Comparison of ENCODE assay signal across 8 cellular contexts in the genomic region with DNA sequence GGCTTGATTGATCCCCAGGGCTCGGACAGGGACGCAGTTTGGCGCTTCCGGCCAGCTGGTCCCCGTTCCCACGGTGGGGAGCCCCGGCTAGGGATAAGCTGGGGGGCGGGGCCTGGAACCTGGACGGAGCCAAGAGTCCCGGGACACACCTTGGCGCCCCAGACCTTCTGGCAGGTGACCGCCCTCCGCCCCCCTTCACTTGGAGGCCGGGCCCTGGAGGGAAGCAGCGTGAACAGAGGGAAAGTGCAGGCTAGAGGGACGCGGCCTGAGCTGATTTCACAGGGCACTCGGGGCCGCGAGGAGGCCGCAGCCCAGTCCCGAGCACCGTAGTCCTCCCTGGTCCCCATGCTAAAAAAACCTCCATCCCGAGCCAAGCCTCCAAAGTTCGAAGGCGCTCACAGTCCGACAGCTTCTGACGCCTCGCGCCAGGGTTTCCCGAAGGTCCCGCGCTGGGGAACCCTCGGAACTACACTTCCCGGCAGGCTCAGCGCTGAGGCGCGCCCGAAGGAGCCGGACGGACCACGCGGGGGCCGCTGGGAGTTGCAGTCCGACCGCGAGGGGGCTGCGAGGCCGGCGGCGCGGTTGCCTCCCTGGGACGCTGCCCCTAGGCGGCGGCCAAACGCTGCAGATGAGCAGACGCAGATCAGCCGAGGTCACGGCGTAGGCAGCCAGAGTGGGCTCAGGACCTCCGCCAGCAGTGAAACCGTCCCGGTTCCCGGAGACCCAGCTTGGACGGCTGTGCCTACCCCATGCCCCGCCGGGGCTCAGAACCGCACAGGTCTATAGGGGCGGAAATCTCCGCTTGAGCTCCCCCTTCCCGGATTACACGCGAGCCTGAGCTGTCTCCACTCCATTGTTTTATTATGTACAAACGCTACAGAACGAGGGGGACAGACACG. TPM values are rescaled to one million over a fixed set of nuclear protein-coding genes. Genes with fewer than 3 reads are reported as not detected.
A peak's percentile ranks its signal among the peaks of the same experiment; 100 is the strongest.
DNase-seq lines count a peak whose midpoint lies in the region; ATAC-seq, FAIRE-seq and TF ChIP-seq lines count a peak whose summit lies in the region.

A gene with protein sequence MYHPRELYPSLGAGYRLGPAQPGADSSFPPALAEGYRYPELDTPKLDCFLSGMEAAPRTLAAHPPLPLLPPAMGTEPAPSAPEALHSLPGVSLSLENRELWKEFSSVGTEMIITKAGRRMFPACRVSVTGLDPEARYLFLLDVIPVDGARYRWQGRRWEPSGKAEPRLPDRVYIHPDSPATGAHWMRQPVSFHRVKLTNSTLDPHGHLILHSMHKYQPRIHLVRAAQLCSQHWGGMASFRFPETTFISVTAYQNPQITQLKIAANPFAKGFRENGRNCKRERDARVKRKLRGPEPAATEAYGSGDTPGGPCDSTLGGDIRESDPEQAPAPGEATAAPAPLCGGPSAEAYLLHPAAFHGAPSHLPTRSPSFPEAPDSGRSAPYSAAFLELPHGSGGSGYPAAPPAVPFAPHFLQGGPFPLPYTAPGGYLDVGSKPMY (minus strand): TSS at position 451 of the 899 bp plus-strand sequence. CDS start 731 bp downstream, outside the sequence.

- TF ChIP-seq CTCF in kidney (IDR thresholded peaks at IDR 0.05; ENCODE audit: borderline replicate concordance, extremely low read depth, insufficient read depth): peak; percentile 84

- H3K4me1 ChIP-seq in kidney (ENCODE audit: control insufficient read depth in 1 of 2, insufficient read depth in 1 of 2, low read depth in 1 of 2, low read length in 2 of 2): peaks cover 16 to 30% of the 10 kb centered on the region in 2 donors

- peaks cover 4 to 10% of the 10 kb centered on the region in 2 donors for H3K36me3 ChIP-seq in kidney (ENCODE audit: control insufficient read depth in 1 of 2, insufficient read depth in 2 of 2, low read length in 2 of 2)

- peak; percentile 96 for DNase-seq in AG20443 (ENCODE audit: low spot score)
- DNase-seq in NCI-H2227 treated with DMSO at 0.1 percent for 48 hours (lab: John Stamatoyannopoulos, UW): peak; percentile 92
- peak; percentile 89 for DNase-seq in activated CD4-positive, CD25-positive, alpha-beta regulatory T cell treated with anti-CD3 and anti-CD28 coated beads, Interleukin-2, amount 50 U/mL, for 16 hours (ENCODE audit: low read depth, low spot score)
- DNase-seq in central memory CD4-positive, alpha-beta T cell: peak; percentile 90
- DNase-seq in kidney: peak; percentile 97
- peak; percentile 89 to 92 for DNase-seq in stimulated activated CD4-positive, alpha-beta T cell treated with anti-CD3 and anti-CD28 coated beads, Interleukin-15, amount 100 ng/mL, for 1 hour (ENCODE audit: low read depth in 1 of 2, low spot score in 1 of 2)

- intact Hi-C loops in kidney (cut with DNase I): no loop called here

- H3K9me3 ChIP-seq in kidney (ENCODE audit: control insufficient read depth in 1 of 2, low read length in 2 of 2): peaks cover 0 to 2% of the 10 kb centered on the region in 2 donors

- peak within 1 kb of the TSS; percentile 62 to 76 for H3K27ac ChIP-seq in kidney (ENCODE audit: low read depth in 2 of 2, low read length in 2 of 2)

- peak within 1 kb of the TSS; percentile 49 to 67 for H3K9ac ChIP-seq in kidney (ENCODE audit: low read length in 2 of 2)

- FAIRE-seq in kidney (lab: Jason Lieb, UNC): no peak

- ATAC-seq in GM19023 (IDR thresholded peaks at IDR 0.05; ENCODE audit: unreplicated experiment): peak; percentile 67
- peak; percentile 57 for ATAC-seq in HG03196 (IDR thresholded peaks at IDR 0.05; ENCODE audit: unreplicated experiment)

- peak within 1 kb of the TSS; percentile 65 to 67 for H3K4me3 ChIP-seq in kidney (ENCODE audit: low read length in 2 of 2)

RNA-seq across cellular contexts. Expression of the gene that starts here (rescaled TPM):
- 1.6 TPM for total RNA-seq in kidney
- polyA plus RNA-seq in kidney (ENCODE audit: insufficient read depth, low read depth, low replicate concordance): 0.62 TPM

Comparison
In these comparisons a context has a peak if more than half of its experiments do, and no peak if none do; other contexts are left out.
1. Peak in every context shown above with its lines: DNase-seq, ATAC-seq, H3K4me3 ChIP-seq and H3K27ac ChIP-seq.